Comparison of ENCODE assay signal across 16 cellular contexts in the genomic region with DNA sequence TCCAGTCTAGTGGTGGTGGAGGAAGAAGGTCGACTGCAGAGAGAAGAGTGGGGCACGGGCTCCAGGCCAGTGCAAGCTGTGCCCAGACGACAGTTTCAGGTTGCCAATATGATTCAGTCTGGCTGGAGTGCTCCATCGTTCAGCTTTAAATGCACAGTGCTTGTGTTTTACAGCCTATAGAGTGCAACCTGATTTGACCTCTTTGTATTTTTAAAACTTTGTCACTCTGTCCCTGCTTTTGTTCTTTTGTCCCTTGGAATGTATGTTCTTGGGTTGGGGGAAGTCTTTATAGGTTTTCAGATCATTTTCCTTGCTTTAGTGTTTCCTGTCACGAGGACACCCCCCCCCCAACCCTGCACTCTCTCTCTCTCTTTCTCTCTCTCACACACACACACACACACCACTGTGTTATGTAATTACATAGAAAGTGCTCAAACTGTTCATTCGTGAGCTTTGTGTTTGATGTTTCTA.
A peak's percentile ranks its signal among the peaks of the same experiment; 100 is the strongest.
DNase-seq lines count a peak whose midpoint lies in the region; ATAC-seq and TF ChIP-seq lines count a peak whose summit lies in the region.
"Had no signal": no experiment of that assay in that cellular context is flagged by ENCODE, and none has a peak within 500 bp of the region (broad histone marks: within the 10 kb centered on the region; RNA-seq: fewer than 3 reads in every experiment).

No MANE protein-coding gene starts in this region.

- H3K4me3 ChIP-seq in naive thymus-derived CD4-positive, alpha-beta T cell (ENCODE audit: low read length) = no peak overlapping the region
- H3K4me3 ChIP-seq in colonic mucosa = no peak overlapping the region

- peak; percentile 84 for ATAC-seq in naive thymus-derived CD4-positive, alpha-beta T cell
- ATAC-seq in GM21367 (IDR thresholded peaks at IDR 0.05; ENCODE audit: unreplicated experiment) (no peak), GM18870 (IDR thresholded peaks at IDR 0.05; ENCODE audit: unreplicated experiment) (no peak)
- ATAC-seq: WTC11 had no signal

- peak; percentile 46 for DNase-seq in NCI-H510A treated with DMSO at 0.1 percent for 48 hours (lab: John Stamatoyannopoulos, UW)
- DNase-seq in NCI-H510A (lab: John Stamatoyannopoulos, UW) = no peak
- no peak for DNase-seq in activated T-helper 1 cell treated with anti-CD3 and anti-CD28 coated beads, Interleukin-12 subunit alpha, Interleukin-12 subunit beta, Interleukin-2, Interleukin-4 antibody, amounts not matched to agents 30 ng/mL and 10 ng/mL and 1 ng/mL, durations not matched to agents 14 hours and 24 hours and 36 hours (ENCODE audit: low spot score)
- peak in 7 of 9 donors; percentile 20 to 67 (median 40) for DNase-seq in naive thymus-derived CD4-positive, alpha-beta T cell
- no peak for DNase-seq in colonic mucosa
- DNase-seq: activated T-cell treated with anti-CD3 and anti-CD28 coated beads for 4 hours, foreskin melanocyte, HCEC 1CT, mammary epithelial cell, occipital lobe, OCI-M1 had no signal

- H3K9me3 ChIP-seq in KOPT-K1 (ENCODE audit: insufficient read depth, low read length, poor library complexity, severe bottlenecking) = peaks cover 4% of the 10 kb centered on the region
- no peaks in the 10 kb centered on the region for H3K9me3 ChIP-seq in naive thymus-derived CD4-positive, alpha-beta T cell (ENCODE audit: control insufficient read depth in 2 of 3, low read length in 3 of 3)
- H3K9me3 ChIP-seq in colonic mucosa = no peaks in the 10 kb centered on the region

- intact Hi-C loops in activated T-helper 1 cell treated with anti-CD3 and anti-CD28 coated beads, Interleukin-12 subunit alpha, Interleukin-12 subunit beta, Interleukin-2, Interleukin-4 antibody, amounts not matched to agents 30 ng/mL and 10 ng/mL and 1 ng/mL, durations not matched to agents 14 hours and 24 hours and 36 hours (cut with micrococcal nuclease) = no loop called here
- intact Hi-C loops in naive thymus-derived CD4-positive, alpha-beta T cell (cut with micrococcal nuclease) = loop anchor here (1.0 to 5.0 kb wide), 4 partner anchors 40 to 110 kb away; no protein-coding TSS in a partner anchor
- intact Hi-C loops in colonic mucosa (cut with DNase I) = no loop called here

- H3K36me3 ChIP-seq in KOPT-K1 (ENCODE audit: insufficient read depth, low read length) (no peaks in the 10 kb centered on the region), colonic mucosa (no peaks in the 10 kb centered on the region)
- no peaks in the 10 kb centered on the region for H3K36me3 ChIP-seq in naive thymus-derived CD4-positive, alpha-beta T cell (ENCODE audit: control insufficient read depth in 2 of 3, insufficient read depth in 3 of 3, low read length in 3 of 3)

- H3K4me1 ChIP-seq in naive thymus-derived CD4-positive, alpha-beta T cell (ENCODE audit: control insufficient read depth in 2 of 2, insufficient read depth in 2 of 2, low read length in 2 of 2) = peaks cover 0 to 13% of the 10 kb centered on the region in 2 donors
- no peaks in the 10 kb centered on the region for H3K4me1 ChIP-seq in colonic mucosa

- no peak for TF ChIP-seq CTCF in colonic mucosa (IDR thresholded peaks at IDR 0.05)

- H3K27me3 Mint-ChIP-seq in activated T-helper 1 cell treated with anti-CD3 and anti-CD28 coated beads, Interleukin-12 subunit alpha, Interleukin-12 subunit beta, Interleukin-2, Interleukin-4 antibody, amounts not matched to agents 30 ng/mL and 10 ng/mL and 1 ng/mL, durations not matched to agents 14 hours and 24 hours and 36 hours (ENCODE audit: insufficient read depth) = peaks cover 1% of the 10 kb centered on the region
- H3K27me3 Mint-ChIP-seq in naive thymus-derived CD4-positive, alpha-beta T cell = no peaks in the 10 kb centered on the region

- H3K27me3 ChIP-seq in naive thymus-derived CD4-positive, alpha-beta T cell (ENCODE audit: control insufficient read depth in 2 of 2, insufficient read depth in 2 of 2, low read length in 2 of 2) = no peaks in the 10 kb centered on the region
- no peaks in the 10 kb centered on the region for H3K27me3 ChIP-seq in colonic mucosa

- H3K27ac ChIP-seq in KOPT-K1 (ENCODE audit: low read depth, low read length, poor library complexity, severe bottlenecking) (peak overlapping the region; percentile 49), colonic mucosa (no peak overlapping the region)
- peak overlapping the region; percentile 56 for H3K27ac ChIP-seq in naive thymus-derived CD4-positive, alpha-beta T cell (ENCODE audit: low read depth, low read length)
- H3K27ac ChIP-seq: KMS-11 had no signal

- POLR2A ChIA-PET in naive thymus-derived CD4-positive, alpha-beta T cell (lab: Charles Lee) = interaction anchor here (0.7 to 1.6 kb wide), 6 partner anchors 41 to 189 kb away, joined by 3 to 5 read pairs (median 3); no protein-coding TSS in a partner anchor

- H3K9me3 Mint-ChIP-seq in activated T-helper 1 cell treated with anti-CD3 and anti-CD28 coated beads, Interleukin-12 subunit alpha, Interleukin-12 subunit beta, Interleukin-2, Interleukin-4 antibody, amounts not matched to agents 30 ng/mL and 10 ng/mL and 1 ng/mL, durations not matched to agents 14 hours and 24 hours and 36 hours = peaks cover 16% of the 10 kb centered on the region
- H3K9me3 Mint-ChIP-seq in naive thymus-derived CD4-positive, alpha-beta T cell = peaks cover 0 to 13% (median 4%) of the 10 kb centered on the region in 11 donors

- no peak overlapping the region for H3K4me3 Mint-ChIP-seq in activated T-helper 1 cell treated with anti-CD3 and anti-CD28 coated beads, Interleukin-12 subunit alpha, Interleukin-12 subunit beta, Interleukin-2, Interleukin-4 antibody, amounts not matched to agents 30 ng/mL and 10 ng/mL and 1 ng/mL, durations not matched to agents 14 hours and 24 hours and 36 hours
- peak overlapping the region; percentile 16 to 78 (median 66) for H3K4me3 Mint-ChIP-seq in naive thymus-derived CD4-positive, alpha-beta T cell
- H3K4me3 Mint-ChIP-seq: WTC11 had no signal

- peak overlapping the region; percentile 45 for H3K27ac Mint-ChIP-seq in activated T-helper 1 cell treated with anti-CD3 and anti-CD28 coated beads, Interleukin-12 subunit alpha, Interleukin-12 subunit beta, Interleukin-2, Interleukin-4 antibody, amounts not matched to agents 30 ng/mL and 10 ng/mL and 1 ng/mL, durations not matched to agents 14 hours and 24 hours and 36 hours
- peak overlapping the region; percentile 46 to 96 (median 87) for H3K27ac Mint-ChIP-seq in naive thymus-derived CD4-positive, alpha-beta T cell
- H3K27ac Mint-ChIP-seq: WTC11 had no signal

- H3K4me1 Mint-ChIP-seq in activated T-helper 1 cell treated with anti-CD3 and anti-CD28 coated beads, Interleukin-12 subunit alpha, Interleukin-12 subunit beta, Interleukin-2, Interleukin-4 antibody, amounts not matched to agents 30 ng/mL and 10 ng/mL and 1 ng/mL, durations not matched to agents 14 hours and 24 hours and 36 hours (ENCODE audit: low read depth) = peaks cover 27% of the 10 kb centered on the region
- peaks cover 21 to 59% (median 47%) of the 10 kb centered on the region in 7 donors for H3K4me1 Mint-ChIP-seq in naive thymus-derived CD4-positive, alpha-beta T cell

- peaks cover 16% of the 10 kb centered on the region for H3K36me3 Mint-ChIP-seq in activated T-helper 1 cell treated with anti-CD3 and anti-CD28 coated beads, Interleukin-12 subunit alpha, Interleukin-12 subunit beta, Interleukin-2, Interleukin-4 antibody, amounts not matched to agents 30 ng/mL and 10 ng/mL and 1 ng/mL, durations not matched to agents 14 hours and 24 hours and 36 hours (ENCODE audit: low read depth)
- peaks cover 0 to 22% (median 12%) of the 10 kb centered on the region in 5 donors for H3K36me3 Mint-ChIP-seq in naive thymus-derived CD4-positive, alpha-beta T cell

- CTCF ChIA-PET in naive thymus-derived CD4-positive, alpha-beta T cell (lab: Charles Lee) = no interaction called here

- H3K9ac ChIP-seq in colonic mucosa (ENCODE audit: low read depth in 2 of 2, low read length in 2 of 2) = no peak overlapping the region
- H3K9ac ChIP-seq: KMS-11 had no signal

Comparison
In these comparisons a context has a peak if more than half of its experiments do, and no peak if none do; other contexts are left out.
1. DNase-seq: peak in NCI-H510A treated with DMSO at 0.1 percent for 48 hours (single experiment) and naive thymus-derived CD4-positive, alpha-beta T cell (7 of 9); none in NCI-H510A (single experiment), activated T-helper 1 cell treated with anti-CD3 and anti-CD28 coated beads, Interleukin-12 subunit alpha, Interleukin-12 subunit beta, Interleukin-2, Interleukin-4 antibody, amounts not matched to agents 30 ng/mL and 10 ng/mL and 1 ng/mL, durations not matched to agents 14 hours and 24 hours and 36 hours (single experiment) and colonic mucosa (single experiment).
2. intact Hi-C loops: an anchor here in naive thymus-derived CD4-positive, alpha-beta T cell (1.0 to 5.0 kb wide); none called in activated T-helper 1 cell treated with anti-CD3 and anti-CD28 coated beads, Interleukin-12 subunit alpha, Interleukin-12 subunit beta, Interleukin-2, Interleukin-4 antibody, amounts not matched to agents 30 ng/mL and 10 ng/mL and 1 ng/mL, durations not matched to agents 14 hours and 24 hours and 36 hours and colonic mucosa.